23 cellular contexts compared by ENCODE assay signal in genomic region chr3:34534013-34534412, GRCh38.
"Had no signal": no experiment of that assay in that cellular context is flagged by ENCODE, and none has a peak within 500 bp of the region (broad histone marks: within the 10 kb centered on the region; RNA-seq: fewer than 3 reads in every experiment).

No MANE protein-coding gene starts in this region.

- DNase-seq: activated CD4-positive, alpha-beta T cell treated with anti-CD3 and anti-CD28 coated beads for 4 hours; activated CD4-positive, alpha-beta T cell treated with anti-CD3 and anti-CD28 coated beads, Interleukin-2, amount 50 U/mL, for 4 hours; activated naive CD4-positive, alpha-beta T cell; activated T-cell treated with anti-CD3 and anti-CD28 coated beads for 4 hours; activated T-cell treated with anti-CD3 and anti-CD28 coated beads, Interleukin-2, amount 50 U/mL, for 72 hours; body of pancreas; dorsolateral prefrontal cortex; effector memory CD4-positive, alpha-beta T cell; gastrocnemius medialis; immature natural killer cell; kidney; lower lobe of right lung; mesendoderm; mucosa of descending colon; stimulated activated CD4-positive, alpha-beta T cell treated with anti-CD3 and anti-CD28 coated beads, Interleukin-15, amount 100 ng/mL, for 24 hours; stimulated activated CD4-positive, alpha-beta T cell treated with anti-CD3 and anti-CD28 coated beads, Interleukin-2, amount 100 ng/mL, for 24 hours; stimulated activated naive B cell treated with anti-CD40 and anti-IgM and Interleukin-4, amounts not matched to agents 10 μg/mL and 1 μg/mL and 100 μg/mL, for 72 hours; stomach; T-helper 1 cell; tibial artery; upper lobe of right lung had no signal

- ATAC-seq: activated naive CD4-positive, alpha-beta T cell treated with anti-CD3 and anti-CD28 coated beads, Interleukin-2, amount 50 U/mL, for 72 hours; activated T-cell treated with anti-CD3 and anti-CD28 coated beads, Interleukin-2, amount 50 U/mL, for 72 hours; body of pancreas; gastrocnemius medialis; lower lobe of right lung; mucosa of descending colon; natural killer cell treated with Interleukin-12 subunit alpha and Interleukin-12 subunit beta and Interleukin-15 and Interleukin-18, amount 100 ng/mL, for 72 hours; stimulated activated naive B cell treated with anti-CD40 and anti-IgM and Interleukin-4, amounts not matched to agents 10 μg/mL and 1 μg/mL and 100 μg/mL, for 72 hours; upper lobe of right lung had no signal
